Comparison of ENCODE assay signal across 2 cellular contexts in the genomic region with DNA sequence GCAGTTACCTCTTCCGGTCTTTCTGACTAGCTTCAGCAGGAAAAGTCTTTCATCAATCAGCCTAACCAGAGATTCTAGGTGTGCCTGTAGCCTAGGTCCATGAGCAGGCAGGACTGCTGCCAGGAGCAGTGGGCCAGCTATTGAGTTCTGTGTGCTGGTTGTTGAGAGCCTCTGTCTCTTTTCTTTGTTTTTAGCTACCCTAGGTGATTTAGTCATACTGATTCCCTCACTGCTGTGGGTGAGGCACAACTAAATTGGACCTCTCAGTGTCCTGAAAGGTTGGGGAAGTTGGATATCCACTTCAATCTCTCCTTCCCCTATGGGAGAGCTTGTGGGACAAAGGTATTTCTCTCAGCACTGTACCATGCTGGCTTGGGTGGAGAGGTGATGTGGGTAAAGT.
TF ChIP-seq lines count a peak whose summit lies in the region.

No MANE protein-coding gene starts in this region.

TF ChIP-seq in GM23338, 12 proteins besides CTCF, POLR2A, EP300 and RAD21 (continues in another document):
- TF ChIP-seq JUNB (IDR thresholded peaks at IDR 0.05; ENCODE audit: unreplicated experiment) (no peak), EZH2phosphoT487 (IDR thresholded peaks at IDR 0.05; ENCODE audit: unreplicated experiment) (no peak), STAT1 (IDR thresholded peaks at IDR 0.05; ENCODE audit: unreplicated experiment) (no peak), POLR2AphosphoS5 (IDR thresholded peaks at IDR 0.05; ENCODE audit: low read depth) (no peak), ZNF114 (CRISPR knock-in tag; IDR thresholded peaks at IDR 0.05) (no peak), ZNF331 (CRISPR knock-in tag; IDR thresholded peaks at IDR 0.05; ENCODE audit: low read depth) (no peak), EZH2 (IDR thresholded peaks at IDR 0.05; ENCODE audit: low read depth, unreplicated experiment) (no peak), CREB1 (CRISPR knock-in tag; IDR thresholded peaks at IDR 0.05; ENCODE audit: low read depth) (no peak), NANOG (IDR thresholded peaks at IDR 0.05; ENCODE audit: borderline replicate concordance) (no peak)
- TF ChIP-seq, protein P1, sequence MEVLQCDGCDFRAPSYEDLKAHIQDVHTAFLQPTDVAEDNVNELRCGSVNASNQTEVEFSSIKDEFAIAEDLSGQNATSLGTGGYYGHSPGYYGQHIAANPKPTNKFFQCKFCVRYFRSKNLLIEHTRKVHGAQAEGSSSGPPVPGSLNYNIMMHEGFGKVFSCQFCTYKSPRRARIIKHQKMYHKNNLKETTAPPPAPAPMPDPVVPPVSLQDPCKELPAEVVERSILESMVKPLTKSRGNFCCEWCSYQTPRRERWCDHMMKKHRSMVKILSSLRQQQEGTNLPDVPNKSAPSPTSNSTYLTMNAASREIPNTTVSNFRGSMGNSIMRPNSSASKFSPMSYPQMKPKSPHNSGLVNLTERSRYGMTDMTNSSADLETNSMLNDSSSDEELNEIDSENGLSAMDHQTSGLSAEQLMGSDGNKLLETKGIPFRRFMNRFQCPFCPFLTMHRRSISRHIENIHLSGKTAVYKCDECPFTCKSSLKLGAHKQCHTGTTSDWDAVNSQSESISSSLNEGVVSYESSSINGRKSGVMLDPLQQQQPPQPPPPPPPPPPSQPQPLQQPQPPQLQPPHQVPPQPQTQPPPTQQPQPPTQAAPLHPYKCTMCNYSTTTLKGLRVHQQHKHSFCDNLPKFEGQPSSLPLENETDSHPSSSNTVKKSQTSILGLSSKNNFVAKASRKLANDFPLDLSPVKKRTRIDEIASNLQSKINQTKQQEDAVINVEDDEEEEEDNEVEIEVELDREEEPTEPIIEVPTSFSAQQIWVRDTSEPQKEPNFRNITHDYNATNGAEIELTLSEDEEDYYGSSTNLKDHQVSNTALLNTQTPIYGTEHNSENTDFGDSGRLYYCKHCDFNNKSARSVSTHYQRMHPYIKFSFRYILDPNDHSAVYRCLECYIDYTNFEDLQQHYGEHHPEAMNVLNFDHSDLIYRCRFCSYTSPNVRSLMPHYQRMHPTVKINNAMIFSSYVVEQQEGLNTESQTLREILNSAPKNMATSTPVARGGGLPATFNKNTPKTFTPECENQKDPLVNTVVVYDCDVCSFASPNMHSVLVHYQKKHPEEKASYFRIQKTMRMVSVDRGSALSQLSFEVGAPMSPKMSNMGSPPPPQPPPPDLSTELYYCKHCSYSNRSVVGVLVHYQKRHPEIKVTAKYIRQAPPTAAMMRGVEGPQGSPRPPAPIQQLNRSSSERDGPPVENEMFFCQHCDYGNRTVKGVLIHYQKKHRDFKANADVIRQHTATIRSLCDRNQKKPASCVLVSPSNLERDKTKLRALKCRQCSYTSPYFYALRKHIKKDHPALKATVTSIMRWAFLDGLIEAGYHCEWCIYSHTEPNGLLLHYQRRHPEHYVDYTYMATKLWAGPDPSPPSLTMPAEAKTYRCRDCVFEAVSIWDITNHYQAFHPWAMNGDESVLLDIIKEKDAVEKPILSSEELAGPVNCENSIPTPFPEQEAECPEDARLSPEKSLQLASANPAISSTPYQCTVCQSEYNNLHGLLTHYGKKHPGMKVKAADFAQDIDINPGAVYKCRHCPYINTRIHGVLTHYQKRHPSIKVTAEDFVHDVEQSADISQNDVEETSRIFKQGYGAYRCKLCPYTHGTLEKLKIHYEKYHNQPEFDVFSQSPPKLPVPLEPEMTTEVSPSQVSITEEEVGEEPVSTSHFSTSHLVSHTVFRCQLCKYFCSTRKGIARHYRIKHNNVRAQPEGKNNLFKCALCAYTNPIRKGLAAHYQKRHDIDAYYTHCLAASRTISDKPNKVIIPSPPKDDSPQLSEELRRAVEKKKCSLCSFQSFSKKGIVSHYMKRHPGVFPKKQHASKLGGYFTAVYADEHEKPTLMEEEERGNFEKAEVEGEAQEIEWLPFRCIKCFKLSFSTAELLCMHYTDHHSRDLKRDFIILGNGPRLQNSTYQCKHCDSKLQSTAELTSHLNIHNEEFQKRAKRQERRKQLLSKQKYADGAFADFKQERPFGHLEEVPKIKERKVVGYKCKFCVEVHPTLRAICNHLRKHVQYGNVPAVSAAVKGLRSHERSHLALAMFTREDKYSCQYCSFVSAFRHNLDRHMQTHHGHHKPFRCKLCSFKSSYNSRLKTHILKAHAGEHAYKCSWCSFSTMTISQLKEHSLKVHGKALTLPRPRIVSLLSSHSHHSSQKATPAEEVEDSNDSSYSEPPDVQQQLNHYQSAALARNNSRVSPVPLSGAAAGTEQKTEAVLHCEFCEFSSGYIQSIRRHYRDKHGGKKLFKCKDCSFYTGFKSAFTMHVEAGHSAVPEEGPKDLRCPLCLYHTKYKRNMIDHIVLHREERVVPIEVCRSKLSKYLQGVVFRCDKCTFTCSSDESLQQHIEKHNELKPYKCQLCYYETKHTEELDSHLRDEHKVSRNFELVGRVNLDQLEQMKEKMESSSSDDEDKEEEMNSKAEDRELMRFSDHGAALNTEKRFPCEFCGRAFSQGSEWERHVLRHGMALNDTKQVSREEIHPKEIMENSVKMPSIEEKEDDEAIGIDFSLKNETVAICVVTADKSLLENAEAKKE (CRISPR knock-in tag; IDR thresholded peaks at IDR 0.05) = no peak
- TF ChIP-seq, protein P2, sequence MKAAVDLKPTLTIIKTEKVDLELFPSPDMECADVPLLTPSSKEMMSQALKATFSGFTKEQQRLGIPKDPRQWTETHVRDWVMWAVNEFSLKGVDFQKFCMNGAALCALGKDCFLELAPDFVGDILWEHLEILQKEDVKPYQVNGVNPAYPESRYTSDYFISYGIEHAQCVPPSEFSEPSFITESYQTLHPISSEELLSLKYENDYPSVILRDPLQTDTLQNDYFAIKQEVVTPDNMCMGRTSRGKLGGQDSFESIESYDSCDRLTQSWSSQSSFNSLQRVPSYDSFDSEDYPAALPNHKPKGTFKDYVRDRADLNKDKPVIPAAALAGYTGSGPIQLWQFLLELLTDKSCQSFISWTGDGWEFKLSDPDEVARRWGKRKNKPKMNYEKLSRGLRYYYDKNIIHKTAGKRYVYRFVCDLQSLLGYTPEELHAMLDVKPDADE (IDR thresholded peaks at IDR 0.05) = no peak

TF ChIP-seq in H1, 55 proteins besides CTCF, POLR2A, EP300 and RAD21:
- TF ChIP-seq EGR1 (IDR thresholded peaks at IDR 0.05; ENCODE audit: borderline replicate concordance, low read depth, low read length) = no peak
- TF ChIP-seq, protein P3, sequence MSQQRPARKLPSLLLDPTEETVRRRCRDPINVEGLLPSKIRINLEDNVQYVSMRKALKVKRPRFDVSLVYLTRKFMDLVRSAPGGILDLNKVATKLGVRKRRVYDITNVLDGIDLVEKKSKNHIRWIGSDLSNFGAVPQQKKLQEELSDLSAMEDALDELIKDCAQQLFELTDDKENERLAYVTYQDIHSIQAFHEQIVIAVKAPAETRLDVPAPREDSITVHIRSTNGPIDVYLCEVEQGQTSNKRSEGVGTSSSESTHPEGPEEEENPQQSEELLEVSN (IDR thresholded peaks at IDR 0.05) = no peak
- TF ChIP-seq TCF12 (IDR thresholded peaks at IDR 0.05; ENCODE audit: low read depth, low read length) = no peak
- TF ChIP-seq SIX5 (IDR thresholded peaks at IDR 0.05; ENCODE audit: low read depth, low read length) = no peak
- no peak for TF ChIP-seq ASH2L (IDR thresholded peaks at IDR 0.05; ENCODE audit: low read length)
- TF ChIP-seq RNF2 (IDR thresholded peaks at IDR 0.05; ENCODE audit: borderline replicate concordance, low read depth, low read length, missing control alignments, poor library complexity, severe bottlenecking) = no peak
